11 cellular contexts compared by ENCODE assay signal in the genomic region with DNA sequence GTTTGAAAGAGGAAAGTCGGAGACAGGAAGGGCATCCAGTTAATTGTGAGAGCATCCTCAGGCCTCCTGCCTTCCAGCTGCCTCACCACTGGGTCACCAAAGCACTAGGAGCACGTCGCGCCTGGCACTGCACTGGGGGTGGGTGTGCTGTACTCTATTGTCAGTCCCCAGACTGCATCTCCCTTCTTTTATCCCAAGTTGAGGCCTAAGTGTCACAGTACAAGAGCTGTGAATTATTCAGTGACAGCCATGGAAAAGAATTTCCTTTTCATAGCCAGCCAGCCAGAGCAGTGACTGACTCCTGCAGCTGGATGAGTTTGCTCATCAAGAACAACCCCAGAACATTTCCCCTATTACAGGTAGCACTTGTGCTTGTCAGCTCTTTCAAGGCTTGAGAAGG. TPM values are rescaled to one million over a fixed set of nuclear protein-coding genes. Genes with fewer than 3 reads are reported as not detected.
DNase-seq lines count a peak whose midpoint lies in the region; ATAC-seq lines count a peak whose summit lies in the region.
"Had no signal": no experiment of that assay in that cellular context is flagged by ENCODE, and none has a peak within 500 bp of the region (broad histone marks: within the 10 kb centered on the region; RNA-seq: fewer than 3 reads in every experiment).

No MANE protein-coding gene starts in this region.

- DNase-seq in activated CD4-positive, alpha-beta T cell treated with anti-CD3 and anti-CD28 coated beads for 36 hours, result no peak
- no peak for DNase-seq in activated CD4-positive, alpha-beta T cell treated with anti-CD3 and anti-CD28 coated beads, Interleukin-2, amount 50 U/mL, for 4 hours
- DNase-seq in activated naive CD8-positive, alpha-beta T cell treated with anti-CD3 and anti-CD28 coated beads, Interleukin-2, amount 10 ng/mL, durations not matched to agents 7 days and 5 days, result no peak
- DNase-seq in hepatic stellate cell (ENCODE audit: low spot score) (peak; percentile 47), NCI-H226 (no peak), Kasumi-1 (lab: John Stamatoyannopoulos, UW) (no peak)
- DNase-seq in stimulated activated effector memory CD8-positive, alpha-beta T cell treated with anti-CD3 and anti-CD28 coated beads, Interleukin-12 subunit alpha, Interleukin-12 subunit beta, amount 100 ng/mL, for 72 hours (ENCODE audit: low spot score in 2 of 2), result no peak
- DNase-seq: NCI-H2227 treated with DMSO at 0.1 percent for 48 hours, T1000 had no signal

- CTCF ChIA-PET in activated CD4-positive, alpha-beta T cell treated with anti-CD3 and anti-CD28 coated beads for 36 hours (lab: Charles Lee), result interaction anchor here (0.7 to 1.6 kb wide), 6 partner anchors 17 to 219 kb away, joined by 3 to 7 read pairs (median 3); a partner anchor contains a TSS

- POLR2A ChIA-PET in activated CD4-positive, alpha-beta T cell treated with anti-CD3 and anti-CD28 coated beads for 36 hours (lab: Charles Lee), result interaction anchor here (0.6 to 1.0 kb wide), 2 partner anchors 83 to 1765 kb away, joined by 3 to 4 read pairs; no protein-coding TSS in a partner anchor
- POLR2A ChIA-PET in activated naive CD8-positive, alpha-beta T cell treated with anti-CD3 and anti-CD28 coated beads, Interleukin-2, amount 10 ng/mL, durations not matched to agents 7 days and 5 days (lab: Charles Lee), result interaction anchor here (0.5 to 3.0 kb wide), 2 partner anchors 8 to 16 kb away, joined by 4 to 10 read pairs; a partner anchor contains a TSS

- no peak overlapping the region for H3K4me3 Mint-ChIP-seq in activated CD4-positive, alpha-beta T cell treated with anti-CD3 and anti-CD28 coated beads for 36 hours
- H3K4me3 Mint-ChIP-seq in activated naive CD8-positive, alpha-beta T cell treated with anti-CD3 and anti-CD28 coated beads, Interleukin-2, amount 10 ng/mL, durations not matched to agents 7 days and 5 days, result no peak overlapping the region
- peak overlapping the region; percentile 55 for H3K4me3 Mint-ChIP-seq in stimulated activated effector memory CD8-positive, alpha-beta T cell treated with anti-CD3 and anti-CD28 coated beads, Interleukin-12 subunit alpha, Interleukin-12 subunit beta, amount 100 ng/mL, for 72 hours

- no peaks in the 10 kb centered on the region for H3K9me3 Mint-ChIP-seq in activated CD4-positive, alpha-beta T cell treated with anti-CD3 and anti-CD28 coated beads for 36 hours (ENCODE audit: low read depth)
- no peaks in the 10 kb centered on the region for H3K9me3 Mint-ChIP-seq in activated naive CD8-positive, alpha-beta T cell treated with anti-CD3 and anti-CD28 coated beads, Interleukin-2, amount 10 ng/mL, durations not matched to agents 7 days and 5 days
- no peaks in the 10 kb centered on the region for H3K9me3 Mint-ChIP-seq in stimulated activated effector memory CD8-positive, alpha-beta T cell treated with anti-CD3 and anti-CD28 coated beads, Interleukin-12 subunit alpha, Interleukin-12 subunit beta, amount 100 ng/mL, for 72 hours

- H3K4me1 Mint-ChIP-seq in activated CD4-positive, alpha-beta T cell treated with anti-CD3 and anti-CD28 coated beads for 36 hours, result peaks cover 44% of the 10 kb centered on the region
- H3K4me1 Mint-ChIP-seq in activated naive CD8-positive, alpha-beta T cell treated with anti-CD3 and anti-CD28 coated beads, Interleukin-2, amount 10 ng/mL, durations not matched to agents 7 days and 5 days, result peaks cover 35% of the 10 kb centered on the region
- peaks cover 54% of the 10 kb centered on the region for H3K4me1 Mint-ChIP-seq in stimulated activated effector memory CD8-positive, alpha-beta T cell treated with anti-CD3 and anti-CD28 coated beads, Interleukin-12 subunit alpha, Interleukin-12 subunit beta, amount 100 ng/mL, for 72 hours

- H3K27me3 Mint-ChIP-seq in activated CD4-positive, alpha-beta T cell treated with anti-CD3 and anti-CD28 coated beads for 36 hours, result no peaks in the 10 kb centered on the region
- no peaks in the 10 kb centered on the region for H3K27me3 Mint-ChIP-seq in activated naive CD8-positive, alpha-beta T cell treated with anti-CD3 and anti-CD28 coated beads, Interleukin-2, amount 10 ng/mL, durations not matched to agents 7 days and 5 days

- H3K36me3 Mint-ChIP-seq in activated CD4-positive, alpha-beta T cell treated with anti-CD3 and anti-CD28 coated beads for 36 hours (ENCODE audit: low read depth), result peaks cover 80% of the 10 kb centered on the region
- peaks cover 41% of the 10 kb centered on the region for H3K36me3 Mint-ChIP-seq in activated naive CD8-positive, alpha-beta T cell treated with anti-CD3 and anti-CD28 coated beads, Interleukin-2, amount 10 ng/mL, durations not matched to agents 7 days and 5 days
- H3K36me3 Mint-ChIP-seq in stimulated activated effector memory CD8-positive, alpha-beta T cell treated with anti-CD3 and anti-CD28 coated beads, Interleukin-12 subunit alpha, Interleukin-12 subunit beta, amount 100 ng/mL, for 72 hours, result peaks cover 100% of the 10 kb centered on the region

- peak; percentile 39 for ATAC-seq in activated CD4-positive, alpha-beta T cell treated with anti-CD3 and anti-CD28 coated beads for 36 hours
- ATAC-seq in activated naive CD8-positive, alpha-beta T cell treated with anti-CD3 and anti-CD28 coated beads, Interleukin-2, amount 10 ng/mL, durations not matched to agents 7 days and 5 days (ENCODE audit: low read depth), result no peak
- ATAC-seq in stimulated activated effector memory CD8-positive, alpha-beta T cell treated with anti-CD3 and anti-CD28 coated beads, Interleukin-12 subunit alpha, Interleukin-12 subunit beta, amount 100 ng/mL, for 72 hours, result peak; percentile 46
- ATAC-seq in GM18502 (IDR thresholded peaks at IDR 0.05; ENCODE audit: poor library complexity, unreplicated experiment), result no peak
- ATAC-seq: sciatic nerve had no signal

- peak overlapping the region; percentile 86 for H3K27ac Mint-ChIP-seq in activated CD4-positive, alpha-beta T cell treated with anti-CD3 and anti-CD28 coated beads for 36 hours
- peak overlapping the region; percentile 47 for H3K27ac Mint-ChIP-seq in activated naive CD8-positive, alpha-beta T cell treated with anti-CD3 and anti-CD28 coated beads, Interleukin-2, amount 10 ng/mL, durations not matched to agents 7 days and 5 days
- peak overlapping the region; percentile 94 for H3K27ac Mint-ChIP-seq in stimulated activated effector memory CD8-positive, alpha-beta T cell treated with anti-CD3 and anti-CD28 coated beads, Interleukin-12 subunit alpha, Interleukin-12 subunit beta, amount 100 ng/mL, for 72 hours

- intact Hi-C loops in activated CD4-positive, alpha-beta T cell treated with anti-CD3 and anti-CD28 coated beads for 36 hours (cut with DNase I, micrococcal nuclease), result loop anchor here in 1 of 2 experiments (2.0 kb wide), 1 partner anchor 16 kb away; a partner anchor contains a TSS

RNA-seq across cellular contexts. Expression of a gene that starts 16.3 kb away (rescaled TPM):
- 100 to 1,000 TPM; 123 to 133 TPM for total RNA-seq in activated CD4-positive, alpha-beta T cell treated with anti-CD3 and anti-CD28 coated beads for 36 hours
- 100 to 1,000 TPM; 119 to 123 TPM for total RNA-seq in activated naive CD8-positive, alpha-beta T cell treated with anti-CD3 and anti-CD28 coated beads, Interleukin-2, amount 10 ng/mL, durations not matched to agents 7 days and 5 days

RNA-seq across cellular contexts. Expression of a gene that starts 37.8 kb away (rescaled TPM):
- not detected for total RNA-seq in activated CD4-positive, alpha-beta T cell treated with anti-CD3 and anti-CD28 coated beads for 36 hours
- total RNA-seq in activated naive CD8-positive, alpha-beta T cell treated with anti-CD3 and anti-CD28 coated beads, Interleukin-2, amount 10 ng/mL, durations not matched to agents 7 days and 5 days, result under 1 TPM; 0.14 to 0.26 TPM
- total RNA-seq: sciatic nerve had no signal

RNA-seq across cellular contexts. Expression of a gene that starts 51.2 kb away (rescaled TPM):
- 10 to 100 TPM; 17.0 to 19.0 TPM for total RNA-seq in activated CD4-positive, alpha-beta T cell treated with anti-CD3 and anti-CD28 coated beads for 36 hours
- total RNA-seq in activated naive CD8-positive, alpha-beta T cell treated with anti-CD3 and anti-CD28 coated beads, Interleukin-2, amount 10 ng/mL, durations not matched to agents 7 days and 5 days, result 10 to 100 TPM; 16.3 to 17.1 TPM

Comparison
In these comparisons a context has a peak if more than half of its experiments do, and no peak if none do; other contexts are left out.
1. ATAC-seq: peak in activated CD4-positive, alpha-beta T cell treated with anti-CD3 and anti-CD28 coated beads for 36 hours (single experiment) and stimulated activated effector memory CD8-positive, alpha-beta T cell treated with anti-CD3 and anti-CD28 coated beads, Interleukin-12 subunit alpha, Interleukin-12 subunit beta, amount 100 ng/mL, for 72 hours (single experiment); none in activated naive CD8-positive, alpha-beta T cell treated with anti-CD3 and anti-CD28 coated beads, Interleukin-2, amount 10 ng/mL, durations not matched to agents 7 days and 5 days (single experiment) and GM18502 (single experiment).
2. Peak in every context shown above with its lines, with median percentiles within 50 percentile points of each other: H3K27ac Mint-ChIP-seq.